ENCODE assay signal across 28 cellular contexts in genomic region chr18:26304511-26304910, GRCh38.
"Had no signal": no experiment of that assay in that cellular context is flagged by ENCODE, and none has a peak within 500 bp of the region (broad histone marks: within the 10 kb centered on the region; RNA-seq: fewer than 3 reads in every experiment).

No MANE protein-coding gene starts in this region.

- H3K4me3 Mint-ChIP-seq: activated B cell treated with CpG ODN at 0.5 μM for 24 hours; activated CD4-positive, alpha-beta T cell treated with anti-CD3 and anti-CD28 coated beads for 36 hours; activated naive CD8-positive, alpha-beta T cell; activated T-cell treated with anti-CD3 and anti-CD28 coated beads, Interleukin-2, amount 50 U/mL, for 72 hours; brain; mesothelial cell of epicardium; naive B cell; nephron progenitor cell; T-helper 2 cell treated with Interferon-gamma antibody and Interleukin-4, amounts not matched to agents 5 μg/mL and 100 μg/mL, for 36 hours had no signal

- H3K9me3 ChIP-seq: gastroesophageal sphincter, neutrophil, pancreas, psoas muscle, right atrium auricular region, suprapubic skin, tibial artery had no signal

- H3K36me3 ChIP-seq: gastroesophageal sphincter, neutrophil, pancreas, right atrium auricular region, suprapubic skin, tibial artery had no signal

- H3K79me2 ChIP-seq: hepatocyte had no signal

- H3K9me3 Mint-ChIP-seq: activated B cell treated with CpG ODN at 0.5 μM for 24 hours, brain, mesothelial cell of epicardium, nephron progenitor cell had no signal

- DNase-seq: activated B cell treated with CpG ODN at 0.5 μM for 24 hours; activated CD4-positive, alpha-beta T cell treated with anti-CD3 and anti-CD28 coated beads for 36 hours; activated naive CD4-positive, alpha-beta T cell treated with Interleukin-2 at 50 U/mL for 16 hours; activated T-cell treated with anti-CD3 and anti-CD28 coated beads for 4 hours; activated T-cell treated with anti-CD3 and anti-CD28 coated beads, Interleukin-2, amount 50 U/mL, for 72 hours; aorta; dorsolateral prefrontal cortex; effector memory CD4-positive, alpha-beta T cell; islet precursor cell; left cardiac atrium; left ventricle myocardium superior; naive B cell; nephron progenitor cell; pancreas; psoas muscle; stimulated activated CD4-positive, alpha-beta T cell treated with anti-CD3 and anti-CD28 coated beads, Interleukin-15, amount 100 ng/mL, for 24 hours; stimulated activated naive CD4-positive, alpha-beta T cell; tibial artery had no signal

- H3K4me1 Mint-ChIP-seq: activated B cell treated with CpG ODN at 0.5 μM for 24 hours, mesothelial cell of epicardium, nephron progenitor cell had no signal

- H2AFZ ChIP-seq: hepatocyte had no signal

- H3K27ac Mint-ChIP-seq: activated B cell treated with CpG ODN at 0.5 μM for 24 hours; activated CD4-positive, alpha-beta T cell treated with anti-CD3 and anti-CD28 coated beads for 36 hours; activated naive CD8-positive, alpha-beta T cell; activated T-cell treated with anti-CD3 and anti-CD28 coated beads, Interleukin-2, amount 50 U/mL, for 72 hours; brain; mesothelial cell of epicardium; nephron progenitor cell; T-helper 2 cell treated with Interferon-gamma antibody and Interleukin-4, amounts not matched to agents 5 μg/mL and 100 μg/mL, for 36 hours had no signal

- H3K4me2 ChIP-seq: hepatocyte had no signal

- H3K4me3 ChIP-seq: coronary artery, dorsolateral prefrontal cortex, gastroesophageal sphincter, hepatocyte, pancreas, psoas muscle, right atrium auricular region, suprapubic skin, tibial artery had no signal

- H3K27me3 ChIP-seq: dorsolateral prefrontal cortex, gastroesophageal sphincter, hepatocyte, neutrophil, pancreas, right atrium auricular region, suprapubic skin, tibial artery had no signal

- H3K36me3 Mint-ChIP-seq: brain, mesothelial cell of epicardium had no signal

- H3K4me1 ChIP-seq: gastroesophageal sphincter, right atrium auricular region, suprapubic skin had no signal

- H3K27ac ChIP-seq: coronary artery, dorsolateral prefrontal cortex, gastroesophageal sphincter, hepatocyte, neutrophil, pancreas, psoas muscle, right atrium auricular region, suprapubic skin, tibial artery had no signal

- H3K27me3 Mint-ChIP-seq: activated B cell treated with CpG ODN at 0.5 μM for 24 hours; activated CD4-positive, alpha-beta T cell treated with anti-CD3 and anti-CD28 coated beads for 36 hours; activated naive CD8-positive, alpha-beta T cell; brain; naive B cell had no signal
